In the genomic region with DNA sequence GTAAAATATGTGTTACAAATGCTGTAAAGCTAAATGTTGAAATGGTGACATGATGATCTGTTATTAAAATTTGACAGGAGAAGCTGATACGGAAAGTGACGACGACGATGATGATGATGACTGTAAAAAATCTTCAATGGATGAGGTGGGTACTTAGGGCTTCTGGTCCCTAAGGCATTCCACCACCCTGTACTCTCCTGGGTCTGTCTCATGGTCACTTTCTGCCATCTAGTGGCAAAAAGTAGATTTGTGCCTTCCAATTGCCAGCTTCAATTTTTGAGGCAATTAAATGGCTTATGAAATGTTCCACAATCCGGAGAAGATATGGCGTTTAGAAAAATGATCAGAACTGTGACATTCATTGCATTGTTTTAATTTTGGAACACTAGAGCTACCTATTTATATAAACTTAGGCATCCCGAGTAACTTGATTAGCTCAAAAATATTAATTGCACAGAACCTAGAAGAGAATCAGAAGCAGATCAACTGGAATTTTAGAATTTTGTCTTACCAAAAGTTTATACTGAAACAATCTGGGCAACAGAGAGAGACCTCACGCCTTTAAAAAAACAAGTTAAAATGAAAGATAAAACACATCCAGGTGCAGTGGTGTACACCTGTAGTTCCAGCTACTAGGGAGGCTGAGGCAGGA, we compare ENCODE assay signal across 9 cellular contexts.
A peak's percentile ranks its signal among the peaks of the same experiment; 100 is the strongest.
DNase-seq lines count a peak whose midpoint lies in the region; ATAC-seq and TF ChIP-seq lines count a peak whose summit lies in the region.
"Had no signal": no experiment of that assay in that cellular context is flagged by ENCODE, and none has a peak within 500 bp of the region (broad histone marks: within the 10 kb centered on the region; RNA-seq: fewer than 3 reads in every experiment).

No MANE protein-coding gene starts in this region.

- intact Hi-C loops in OCI-LY7 (cut with micrococcal nuclease; ENCODE audit: unreplicated experiment), result loop anchor here (1.0 to 5.0 kb wide), 4 partner anchors 270 to 785 kb away; no protein-coding TSS in a partner anchor
- intact Hi-C loops in mammary epithelial cell (cut with micrococcal nuclease), result loop anchor here (1.0 to 5.0 kb wide), 2 partner anchors 415 to 786 kb away; no protein-coding TSS in a partner anchor

- H3K36me3 ChIP-seq in Karpas-422 (ENCODE audit: insufficient read depth, low read length), result no peaks in the 10 kb centered on the region
- no peaks in the 10 kb centered on the region for H3K36me3 ChIP-seq in OCI-LY7 (ENCODE audit: insufficient read depth, low read length)
- H3K36me3 ChIP-seq in mammary epithelial cell (ENCODE audit: insufficient read depth, low read length), result no peaks in the 10 kb centered on the region
- H3K36me3 ChIP-seq in kidney epithelial cell (ENCODE audit: control insufficient read depth, insufficient read depth, low read length), result no peaks in the 10 kb centered on the region

- no peak overlapping the region for H3K4me3 Mint-ChIP-seq in stimulated activated naive CD8-positive, alpha-beta T cell treated with anti-CD3 and anti-CD28 coated beads, Interleukin-15, amount 100 ng/mL, for 72 hours

- H3K4me1 Mint-ChIP-seq in stimulated activated naive CD8-positive, alpha-beta T cell treated with anti-CD3 and anti-CD28 coated beads, Interleukin-15, amount 100 ng/mL, for 72 hours, result no peaks in the 10 kb centered on the region

- H3K4me2 ChIP-seq in Karpas-422 (ENCODE audit: low read depth, low read length, poor library complexity, severe bottlenecking) (no peak overlapping the region), OCI-LY7 (ENCODE audit: low read length) (no peak overlapping the region), mammary epithelial cell (ENCODE audit: insufficient read depth, low read depth, low read length) (no peak overlapping the region)
- H3K4me2 ChIP-seq: BLaER1 treated with 17β-estradiol and CSF1 and Interleukin-3, amounts not matched to agents 10 nM and 100 nM had no signal

- no TSS peak for BruUV-seq in OCI-LY7 (replicated peaks; lab: Mats Ljungman, UMichigan)
- no TSS peak for BruUV-seq in mammary epithelial cell (replicated peaks; lab: Mats Ljungman, UMichigan)

- DNase-seq in NCI-H2107 treated with DMSO at 0.1 percent for 48 hours (lab: John Stamatoyannopoulos, UW; ENCODE audit: unreplicated experiment), result peak; percentile 10
- no peak for DNase-seq in NCI-H2107 (lab: John Stamatoyannopoulos, UW)
- peak; percentile 81 for DNase-seq in Karpas-422
- DNase-seq in OCI-LY7 (ENCODE audit: low spot score), result peak; percentile 76
- peak; percentile 42 for DNase-seq in mammary epithelial cell
- peak; percentile 23 for DNase-seq in kidney epithelial cell (ENCODE audit: low read depth)
- DNase-seq in stimulated activated naive CD8-positive, alpha-beta T cell treated with anti-CD3 and anti-CD28 coated beads, Interleukin-15, amount 100 ng/mL, for 72 hours, result peak; percentile 24 to 25

- H3K27me3 ChIP-seq in Karpas-422 (ENCODE audit: low read length) (no peaks in the 10 kb centered on the region), mammary epithelial cell (ENCODE audit: insufficient read depth, low read length) (no peaks in the 10 kb centered on the region), kidney epithelial cell (ENCODE audit: control insufficient read depth, insufficient read depth, low read length) (no peaks in the 10 kb centered on the region)
- H3K27me3 ChIP-seq: BLaER1 treated with 17β-estradiol and CSF1 and Interleukin-3, amounts not matched to agents 10 nM and 100 nM had no signal

- no peak overlapping the region for H3K27ac Mint-ChIP-seq in stimulated activated naive CD8-positive, alpha-beta T cell treated with anti-CD3 and anti-CD28 coated beads, Interleukin-15, amount 100 ng/mL, for 72 hours

- POLR2A ChIA-PET in OCI-LY7 (lab: Charles Lee), result interaction anchor here (0.6 to 1.6 kb wide), 7 partner anchors 13 to 786 kb away, joined by 3 to 6 read pairs (median 4); no protein-coding TSS in a partner anchor

- H3K9me2 ChIP-seq in Karpas-422 (replicated peaks; ENCODE audit: insufficient read depth, low read length) (no peaks in the 10 kb centered on the region), OCI-LY7 (ENCODE audit: insufficient read depth, low read length) (no peaks in the 10 kb centered on the region)

- H3K27ac ChIP-seq in Karpas-422 (ENCODE audit: low read length) (no peak overlapping the region), OCI-LY7 (ENCODE audit: low read depth, low read length, poor library complexity, severe bottlenecking) (no peak overlapping the region), mammary epithelial cell (ENCODE audit: insufficient read depth, low read depth, low read length) (no peak overlapping the region)
- H3K27ac ChIP-seq: BLaER1 treated with 17β-estradiol and CSF1 and Interleukin-3, amounts not matched to agents 10 nM and 100 nM had no signal

- H3K9ac ChIP-seq in Karpas-422 (ENCODE audit: low read length) (no peak overlapping the region), mammary epithelial cell (ENCODE audit: insufficient read depth, low read length) (no peak overlapping the region)
- H3K9ac ChIP-seq: BLaER1 treated with 17β-estradiol and CSF1 and Interleukin-3, amounts not matched to agents 10 nM and 100 nM had no signal

- H4K20me1 ChIP-seq in Karpas-422 (ENCODE audit: insufficient read depth, low read depth, low read length), result no peaks in the 10 kb centered on the region
- no peaks in the 10 kb centered on the region for H4K20me1 ChIP-seq in OCI-LY7 (ENCODE audit: insufficient read depth, low read length)
- H4K20me1 ChIP-seq in mammary epithelial cell (ENCODE audit: insufficient read depth, low read length), result no peaks in the 10 kb centered on the region
- H4K20me1 ChIP-seq: BLaER1 treated with 17β-estradiol and CSF1 and Interleukin-3, amounts not matched to agents 10 nM and 100 nM had no signal

- H2AFZ ChIP-seq in Karpas-422 (ENCODE audit: low read length) (no peak overlapping the region), OCI-LY7 (ENCODE audit: low read length) (no peak overlapping the region), mammary epithelial cell (ENCODE audit: low read depth, low read length) (no peak overlapping the region)

- H3K4me1 ChIP-seq in Karpas-422 (ENCODE audit: low read length) (no peaks in the 10 kb centered on the region), OCI-LY7 (ENCODE audit: insufficient read depth, low read length, poor library complexity, severe bottlenecking) (peaks cover 7% of the 10 kb centered on the region), mammary epithelial cell (ENCODE audit: insufficient read depth, low read length) (no peaks in the 10 kb centered on the region)
- H3K4me1 ChIP-seq: BLaER1 treated with 17β-estradiol and CSF1 and Interleukin-3, amounts not matched to agents 10 nM and 100 nM had no signal

- CTCF ChIA-PET in OCI-LY7 (lab: Charles Lee; ENCODE audit: unreplicated experiment), result interaction anchor here (0.5 to 3.0 kb wide), 3 partner anchors 50 to 679 kb away, joined by 3 to 13 read pairs (median 3); no protein-coding TSS in a partner anchor
- CTCF ChIA-PET in mammary epithelial cell (lab: Charles Lee; ENCODE audit: low non-redundant PET), result interaction anchor here (0.6 to 1.4 kb wide), 5 partner anchors 594 to 1359 kb away, joined by 3 to 9 read pairs (median 5); no protein-coding TSS in a partner anchor

- in situ Hi-C loops in mammary epithelial cell (cut with MboI; ENCODE audit: low sequenced_read_pairs in 2 of 2), result loop anchor here (10.0 to 25.0 kb wide), 4 partner anchors 335 to 785 kb away; a partner anchor contains a TSS

- ATAC-seq in GM21717 (IDR thresholded peaks at IDR 0.05; ENCODE audit: unreplicated experiment), result peak; percentile 73
- peak; percentile 70 for ATAC-seq in stimulated activated naive CD8-positive, alpha-beta T cell treated with anti-CD3 and anti-CD28 coated beads, Interleukin-15, amount 100 ng/mL, for 72 hours

- H3K79me2 ChIP-seq in Karpas-422 (ENCODE audit: low read length) (no peaks in the 10 kb centered on the region), OCI-LY7 (ENCODE audit: insufficient read depth, low read depth, low read length) (no peaks in the 10 kb centered on the region), mammary epithelial cell (ENCODE audit: insufficient read depth, low read length) (no peaks in the 10 kb centered on the region)

- H3K4me3 ChIP-seq in Karpas-422 (ENCODE audit: low read length) (no peak overlapping the region), OCI-LY7 (ENCODE audit: low read depth, low read length, poor library complexity, severe bottlenecking) (no peak overlapping the region), mammary epithelial cell (replicated peaks in 1 of 3; ENCODE audit: insufficient read depth in 1 of 3, low read depth in 2 of 3, low read length in 3 of 3) (no peak overlapping the region), kidney epithelial cell (ENCODE audit: low read depth, low read length) (no peak overlapping the region)
- H3K4me3 ChIP-seq: BLaER1 treated with 17β-estradiol and CSF1 and Interleukin-3, amounts not matched to agents 10 nM and 100 nM had no signal

- dilution Hi-C loops in mammary epithelial cell (cut with HindIII; ENCODE audit: low sequenced_read_pairs), result loop anchor here (25.0 kb wide), 1 partner anchor 585 kb away; a partner anchor contains a TSS

- no peaks in the 10 kb centered on the region for H3K27me3 Mint-ChIP-seq in stimulated activated naive CD8-positive, alpha-beta T cell treated with anti-CD3 and anti-CD28 coated beads, Interleukin-15, amount 100 ng/mL, for 72 hours

- peak; percentile 96 for TF ChIP-seq CTCF in OCI-LY7 (conservative IDR thresholded peaks at IDR 0.05; ENCODE audit: low read length)
- peak; percentile 78 to 84 for TF ChIP-seq CTCF in mammary epithelial cell (conservative IDR thresholded peaks at IDR 0.05 in 1 of 2, IDR thresholded peaks at IDR 0.05 in 1 of 2; ENCODE audit: extremely low read depth in 1 of 2, insufficient read depth in 1 of 2, low read depth in 1 of 2, low read length in 2 of 2)
- TF ChIP-seq CTCF in kidney epithelial cell (IDR thresholded peaks at IDR 0.05; ENCODE audit: insufficient read depth, low read length, poor library complexity, severe bottlenecking), result peak; percentile 72

- 4% methylated on average over 8 of the region's 8 CpGs for WGBS in mammary epithelial cell (ENCODE audit: low coverage, missing lambda C conversion rate)

- H3K9me3 Mint-ChIP-seq in stimulated activated naive CD8-positive, alpha-beta T cell treated with anti-CD3 and anti-CD28 coated beads, Interleukin-15, amount 100 ng/mL, for 72 hours, result no peaks in the 10 kb centered on the region

- H3K9me3 ChIP-seq in Karpas-422 (ENCODE audit: low read length), result no peaks in the 10 kb centered on the region
- H3K9me3 ChIP-seq in OCI-LY7 (ENCODE audit: low read length), result no peaks in the 10 kb centered on the region
- no peaks in the 10 kb centered on the region for H3K9me3 ChIP-seq in mammary epithelial cell (replicated peaks; ENCODE audit: insufficient read depth, low read length)
